ENCODE assay signal across 9 cellular contexts in the genomic region with DNA sequence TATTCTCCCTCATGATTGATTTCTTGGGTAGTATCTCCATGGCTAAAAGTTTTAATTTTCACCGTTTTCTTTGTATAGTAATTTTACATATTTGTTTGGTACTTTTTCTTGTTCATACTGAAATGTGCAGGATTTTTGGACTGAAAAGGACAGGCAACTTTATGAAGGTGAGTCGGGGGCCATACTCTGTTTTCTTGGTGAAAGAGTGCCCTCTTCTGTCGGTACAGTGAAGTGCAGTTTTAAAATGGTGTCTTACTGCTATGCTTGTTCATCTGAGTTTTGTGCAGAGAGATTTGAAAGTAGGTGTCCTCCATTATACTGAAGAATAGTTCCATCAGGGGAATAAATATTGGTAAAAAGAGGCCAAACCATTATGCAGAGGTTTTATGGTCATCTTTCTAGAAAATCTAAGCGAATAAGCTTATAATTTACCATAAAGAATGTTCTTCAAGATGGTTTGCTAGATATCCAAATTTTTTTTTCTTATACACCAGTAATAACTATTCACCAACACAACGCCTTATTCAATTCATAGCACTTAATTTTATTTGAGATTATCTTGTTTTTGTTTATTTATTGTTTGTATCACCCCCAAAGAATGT. TPM values are rescaled to one million over a fixed set of nuclear protein-coding genes. Genes with fewer than 3 reads are reported as not detected.
DNase-seq lines count a peak whose midpoint lies in the region; ATAC-seq and TF ChIP-seq lines count a peak whose summit lies in the region.
"Had no signal": no experiment of that assay in that cellular context is flagged by ENCODE, and none has a peak within 500 bp of the region (broad histone marks: within the 10 kb centered on the region; RNA-seq: fewer than 3 reads in every experiment).

No MANE protein-coding gene starts in this region.

- 0% methylated on average over 2 of the region's 5 CpGs for WGBS in mesenchymal stem cell

- H3K14ac ChIP-seq in mesenchymal stem cell (ENCODE audit: low read length in 2 of 2), result no peak overlapping the region

- no peaks in the 10 kb centered on the region for H3K36me3 ChIP-seq in mesenchymal stem cell (ENCODE audit: control insufficient read depth in 1 of 2, insufficient read depth in 2 of 2, low read depth in 1 of 2, low read length in 2 of 2)

- no peak for ATAC-seq in GM21786 (IDR thresholded peaks at IDR 0.05; ENCODE audit: unreplicated experiment)
- no peak for ATAC-seq in effector memory CD8-positive, alpha-beta T cell (replicated peaks)

- H3K4me2 ChIP-seq in mesenchymal stem cell (ENCODE audit: low read length, poor library complexity, severe bottlenecking), result no peak overlapping the region

- POLR2A ChIA-PET in MCF 10A (lab: Yijun Ruan, JAX), result interaction anchor here (0.7 to 5.6 kb wide), 8 partner anchors 10 to 105 kb away, joined by 3 to 56 read pairs (median 6); no protein-coding TSS in a partner anchor

- H3K36me3 Mint-ChIP-seq in MCF 10A (ENCODE audit: insufficient read depth, unreplicated experiment), result no peaks in the 10 kb centered on the region
- no peaks in the 10 kb centered on the region for H3K36me3 Mint-ChIP-seq in effector memory CD8-positive, alpha-beta T cell (ENCODE audit: insufficient read depth)

- H2BK12ac ChIP-seq in mesenchymal stem cell (ENCODE audit: low read length in 2 of 2), result no peak overlapping the region

- H3K4me3 Mint-ChIP-seq in MCF 10A (ENCODE audit: unreplicated experiment), result no peak overlapping the region
- no peak overlapping the region for H3K4me3 Mint-ChIP-seq in effector memory CD8-positive, alpha-beta T cell
- H3K4me3 Mint-ChIP-seq: stimulated activated naive CD8-positive, alpha-beta T cell treated with anti-CD3 and anti-CD28 coated beads, Interleukin-15, Interleukin-2, amounts not matched to agents 100 ng/mL and 50 ng/mL, for 24 hours had no signal

- no peak overlapping the region for H3K4me3 ChIP-seq in mesenchymal stem cell (ENCODE audit: insufficient read depth in 1 of 2, low read depth in 1 of 2, low read length in 2 of 2)

- H3K23ac ChIP-seq in mesenchymal stem cell (ENCODE audit: low read length in 2 of 2), result no peak overlapping the region

- BruUV-seq in MCF 10A (replicated peaks; lab: Mats Ljungman, UMichigan), result no TSS peak

- intact Hi-C loops in MCF 10A (cut with micrococcal nuclease), result loop anchor here (1.0 to 2.0 kb wide), 4 partner anchors 60 to 358 kb away; no protein-coding TSS in a partner anchor

- peaks cover 15% of the 10 kb centered on the region for H3K4me1 Mint-ChIP-seq in MCF 10A (ENCODE audit: insufficient read depth, unreplicated experiment)
- no peaks in the 10 kb centered on the region for H3K4me1 Mint-ChIP-seq in effector memory CD8-positive, alpha-beta T cell (ENCODE audit: low read depth in 2 of 2)

- CTCF ChIA-PET in MCF 10A (lab: Yijun Ruan, JAX), result interaction anchor here (0.6 to 13.0 kb wide), 50 partner anchors 9 to 390 kb away, joined by 3 to 535 read pairs (median 4); a partner anchor contains a TSS

- no peaks in the 10 kb centered on the region for H3K79me1 ChIP-seq in mesenchymal stem cell (replicated peaks; ENCODE audit: low read length, poor library complexity, severe bottlenecking)

- no peak overlapping the region for H3K27ac Mint-ChIP-seq in MCF 10A (ENCODE audit: low read depth, unreplicated experiment)
- H3K27ac Mint-ChIP-seq in effector memory CD8-positive, alpha-beta T cell, result no peak overlapping the region
- H3K27ac Mint-ChIP-seq: stimulated activated naive CD8-positive, alpha-beta T cell treated with anti-CD3 and anti-CD28 coated beads, Interleukin-15, Interleukin-2, amounts not matched to agents 100 ng/mL and 50 ng/mL, for 24 hours had no signal

- H3K18ac ChIP-seq in mesenchymal stem cell (ENCODE audit: low read depth in 1 of 2, low read length in 2 of 2), result no peak overlapping the region

- TF ChIP-seq CTCF in MCF 10A (IDR thresholded peaks at IDR 0.05; ENCODE audit: unreplicated experiment), result peak; percentile 75

- H3K9me3 ChIP-seq in mesenchymal stem cell (ENCODE audit: control insufficient read depth, low read length), result no peaks in the 10 kb centered on the region

- no peak overlapping the region for H2AK5ac ChIP-seq in mesenchymal stem cell (ENCODE audit: low read length, severe bottlenecking)

- H3K27me3 Mint-ChIP-seq in MCF 10A (ENCODE audit: insufficient read depth, unreplicated experiment), result no peaks in the 10 kb centered on the region
- peaks cover 6 to 24% of the 10 kb centered on the region in 2 donors for H3K27me3 Mint-ChIP-seq in effector memory CD8-positive, alpha-beta T cell

- no peak overlapping the region for H2AFZ ChIP-seq in mesenchymal stem cell (ENCODE audit: low read depth, low read length)

- peak; percentile 15 for DNase-seq in activated CD4-positive, alpha-beta T cell treated with anti-CD3 and anti-CD28 coated beads for 48 hours
- no peak for DNase-seq in activated CD4-positive, alpha-beta T cell treated with anti-CD3 and anti-CD28 coated beads, Interleukin-2, amount 50 U/mL, for 4 hours
- DNase-seq in HCEC 1CT, result peak; percentile 33
- DNase-seq in NCI-H2227 treated with DMSO at 0.1 percent for 48 hours (lab: John Stamatoyannopoulos, UW), result peak; percentile 67
- DNase-seq in MCF 10A (ENCODE audit: unreplicated experiment), result peak; percentile 67
- DNase-seq in mesenchymal stem cell, result peak; percentile 47
- DNase-seq in effector memory CD8-positive, alpha-beta T cell, result no peak

- no peaks in the 10 kb centered on the region for H3K9me3 Mint-ChIP-seq in MCF 10A (ENCODE audit: unreplicated experiment)
- no peaks in the 10 kb centered on the region for H3K9me3 Mint-ChIP-seq in effector memory CD8-positive, alpha-beta T cell
- H3K9me3 Mint-ChIP-seq: stimulated activated naive CD8-positive, alpha-beta T cell treated with anti-CD3 and anti-CD28 coated beads, Interleukin-15, Interleukin-2, amounts not matched to agents 100 ng/mL and 50 ng/mL, for 24 hours had no signal

- H4K91ac ChIP-seq in mesenchymal stem cell (ENCODE audit: low read length), result no peak overlapping the region

- H2BK120ac ChIP-seq in mesenchymal stem cell (ENCODE audit: low read depth, low read length), result no peak overlapping the region

- H3K9ac ChIP-seq in mesenchymal stem cell (ENCODE audit: low read length), result no peak overlapping the region

- no peak overlapping the region for H4K8ac ChIP-seq in mesenchymal stem cell (ENCODE audit: low read length)

- H3K4ac ChIP-seq in mesenchymal stem cell (ENCODE audit: low read depth in 1 of 2, low read length in 2 of 2), result no peak overlapping the region

- no peak overlapping the region for H2BK15ac ChIP-seq in mesenchymal stem cell (ENCODE audit: low read depth, poor library complexity, severe bottlenecking)

- H2BK5ac ChIP-seq in mesenchymal stem cell (ENCODE audit: low read depth, low read length, poor library complexity, severe bottlenecking), result peak overlapping the region; percentile 44

- no peak overlapping the region for H3K27ac ChIP-seq in mesenchymal stem cell (ENCODE audit: low read length, poor library complexity, severe bottlenecking)

- H3K4me1 ChIP-seq in mesenchymal stem cell (ENCODE audit: control insufficient read depth, insufficient read depth, low read depth, low read length), result no peaks in the 10 kb centered on the region

- peaks cover 0 to 4% of the 10 kb centered on the region in 2 experiments for H3K27me3 ChIP-seq in mesenchymal stem cell (ENCODE audit: control insufficient read depth in 1 of 2, insufficient read depth in 1 of 2, low read length in 2 of 2)

RNA-seq across cellular contexts. Expression of a gene that starts 8.7 kb away (rescaled TPM):
- 0.49 TPM in 1 of 2 replicates, not detected in the other for total RNA-seq in MCF 10A (2022)
- not detected for polyA plus RNA-seq in mesenchymal stem cell (2013, experiment 1 of 2)
- polyA plus RNA-seq in mesenchymal stem cell (2013, experiment 2 of 2), result not detected

RNA-seq across cellular contexts. Expression of a gene that starts 36.3 kb away (rescaled TPM):
- not detected in 2 replicates for total RNA-seq in MCF 10A (2022)
- polyA plus RNA-seq in mesenchymal stem cell (2013, experiment 1 of 2), result not detected
- polyA plus RNA-seq in mesenchymal stem cell (2013, experiment 2 of 2), result not detected

Comparison
In these comparisons a context has a peak if more than half of its experiments do, and no peak if none do; other contexts are left out.
1. DNase-seq: peak in activated CD4-positive, alpha-beta T cell treated with anti-CD3 and anti-CD28 coated beads for 48 hours (single experiment), HCEC 1CT (single experiment), NCI-H2227 treated with DMSO at 0.1 percent for 48 hours (single experiment), MCF 10A (single experiment) and mesenchymal stem cell (single experiment); none in activated CD4-positive, alpha-beta T cell treated with anti-CD3 and anti-CD28 coated beads, Interleukin-2, amount 50 U/mL, for 4 hours (0 of 2) and effector memory CD8-positive, alpha-beta T cell (0 of 3).